Comparison of ENCODE assay signal across 13 cellular contexts in genomic region chr5:107696071-107696470, GRCh38. TPM values are rescaled to one million over a fixed set of nuclear protein-coding genes. Genes with fewer than 3 reads are reported as not detected.
"Had no signal": no experiment of that assay in that cellular context is flagged by ENCODE, and none has a peak within 500 bp of the region (broad histone marks: within the 10 kb centered on the region; RNA-seq: fewer than 3 reads in every experiment).

No MANE protein-coding gene starts in this region.

- H3K27me3 ChIP-seq: cardiac muscle cell, gastroesophageal sphincter, ovary had no signal

- H3K4me1 ChIP-seq: gastroesophageal sphincter had no signal

- H3K9me3 ChIP-seq: ovary, thoracic aorta had no signal

- H3K27ac ChIP-seq: cardiac muscle cell, gastroesophageal sphincter, ovary, thoracic aorta had no signal

- ATAC-seq: activated CD8-positive, alpha-beta memory T cell treated with anti-CD3 and anti-CD28 coated beads, Interleukin-2, amount 10 ng/mL, durations not matched to agents 7 days and 5 days; gastroesophageal sphincter had no signal

- DNase-seq: activated CD4-positive, alpha-beta T cell treated with anti-CD3 and anti-CD28 coated beads, Interleukin-2, amount 50 U/mL, for 48 hours; activated CD4-positive, CD25-positive, alpha-beta regulatory T cell treated with anti-CD3 and anti-CD28 coated beads, Interleukin-2, amount 50 U/mL, for 72 hours; activated CD8-positive, alpha-beta memory T cell treated with anti-CD3 and anti-CD28 coated beads, Interleukin-2, amount 10 ng/mL, durations not matched to agents 7 days and 5 days; activated naive CD4-positive, alpha-beta T cell treated with anti-CD3 and anti-CD28 coated beads, Interleukin-2, amount 10 ng/mL, durations not matched to agents 7 days and 5 days; activated T-cell treated with anti-CD3 and anti-CD28 coated beads, Interleukin-2, amount 50 U/mL, for 1 hour; mesenchymal stem cell; ovary; stimulated activated CD4-positive, alpha-beta T cell treated with anti-CD3 and anti-CD28 coated beads, Interleukin-2, amount 100 ng/mL, for 24 hours; T-helper 9 cell had no signal

- FAIRE-seq: endometrium had no signal

- H3K36me3 ChIP-seq: cardiac muscle cell, gastroesophageal sphincter, ovary, thoracic aorta had no signal

- H3K4me3 ChIP-seq: cardiac muscle cell, gastroesophageal sphincter, ovary, thoracic aorta had no signal

RNA-seq across cellular contexts. Expression of gene EFNA5, which starts 25.3 kb away (rescaled TPM):
- total RNA-seq: activated CD8-positive, alpha-beta memory T cell treated with anti-CD3 and anti-CD28 coated beads, Interleukin-2, amount 10 ng/mL, durations not matched to agents 7 days and 5 days had no signal
